Comparison of ENCODE assay signal across 20 cellular contexts in genomic region chr20:50737352-50737751, GRCh38. TPM values are rescaled to one million over a fixed set of nuclear protein-coding genes. Genes with fewer than 3 reads are reported as not detected.
DNase-seq lines count a peak whose midpoint lies in the region; ATAC-seq and TF ChIP-seq lines count a peak whose summit lies in the region.
"Had no signal": no experiment of that assay in that cellular context is flagged by ENCODE, and none has a peak within 500 bp of the region (broad histone marks: within the 10 kb centered on the region; RNA-seq: fewer than 3 reads in every experiment).

No MANE protein-coding gene starts in this region.

- H3K9me3 ChIP-seq in HCT116 (ENCODE audit: control insufficient read depth in 1 of 2, insufficient read depth in 1 of 2, low read depth in 1 of 2, low read length in 2 of 2) (no peaks in the 10 kb centered on the region), smooth muscle cell (replicated peaks; ENCODE audit: low read depth) (no peaks in the 10 kb centered on the region)
- H3K9me3 ChIP-seq: pancreas had no signal

- H3F3A ChIP-seq in smooth muscle cell (ENCODE audit: low read depth) = no peaks in the 10 kb centered on the region

- H2AFZ ChIP-seq in HCT116 (ENCODE audit: low read depth, low read length, poor library complexity, severe bottlenecking) = no peak overlapping the region
- H2AFZ ChIP-seq in smooth muscle cell (ENCODE audit: low read depth) = no peak overlapping the region

- H3K4me2 ChIP-seq in HCT116 (ENCODE audit: low read length) (peak overlapping the region; percentile 12; the same call in 1 of the 2 replicates), smooth muscle cell (no peak overlapping the region)

- peaks cover 99% of the 10 kb centered on the region for H3K79me2 ChIP-seq in HCT116 (ENCODE audit: insufficient read depth, low read length)
- peaks cover 17% of the 10 kb centered on the region for H3K79me2 ChIP-seq in smooth muscle cell (ENCODE audit: low read depth)

- RAD21 ChIA-PET in HCT116 (lab: Charles Lee; ENCODE audit: low non-redundant PET in 1 of 2, low total read pairs in 2 of 2, uncharacterized antibody in 2 of 2, unreplicated experiment in 2 of 2) = no interaction called here

- no peak for TF ChIP-seq POLR2A in HCT116 (IDR thresholded peaks at IDR 0.05; ENCODE audit: borderline replicate concordance, extremely low read depth, insufficient read depth, insufficient read length)

- ATAC-seq in HCT116 = no peak
- ATAC-seq in WTC11 = peak; percentile 93
- no peak for ATAC-seq in GM21367 (IDR thresholded peaks at IDR 0.05; ENCODE audit: unreplicated experiment)
- no peak for ATAC-seq in activated CD8-positive, alpha-beta T cell treated with anti-CD3 and anti-CD28 coated beads for 36 hours
- ATAC-seq: GM12878, pancreas had no signal

- no peak overlapping the region for H3K4me3 Mint-ChIP-seq in WTC11
- H3K4me3 Mint-ChIP-seq in activated CD8-positive, alpha-beta T cell treated with anti-CD3 and anti-CD28 coated beads for 36 hours = no peak overlapping the region
- H3K4me3 Mint-ChIP-seq: activated CD4-positive, alpha-beta T cell treated with anti-CD3 and anti-CD28 coated beads, Interleukin-2, amount 10 ng/mL, durations not matched to agents 7 days and 5 days; B cell had no signal

- H3K27me3 ChIP-seq in HCT116 (ENCODE audit: insufficient read depth, low read length) = no peaks in the 10 kb centered on the region
- peaks cover 4% of the 10 kb centered on the region for H3K27me3 ChIP-seq in smooth muscle cell (ENCODE audit: low read depth)
- H3K27me3 ChIP-seq: pancreas had no signal

- no peaks in the 10 kb centered on the region for H3K9me2 ChIP-seq in HCT116 (ENCODE audit: insufficient read depth)

- BruUV-seq in HCT116 (replicated peaks; lab: Mats Ljungman, UMichigan) = no TSS peak

- peak overlapping the region; percentile 28; the same call in 1 of the 2 replicates for H3K9ac ChIP-seq in HCT116 (ENCODE audit: low read length)
- no peak overlapping the region for H3K9ac ChIP-seq in smooth muscle cell (ENCODE audit: low read depth)

- CTCF ChIA-PET in HCT116 (lab: Charles Lee) (interaction anchor here (4.3 kb wide), 1 partner anchor 12 kb away, joined by 22 read pairs; no protein-coding TSS in a partner anchor), WTC11 (lab: Charles Lee) (interaction anchor here (0.6 to 1.8 kb wide), 12 partner anchors 12 to 111 kb away, joined by 3 to 13 read pairs (median 4); partner anchors contain the start of gene BCAS4)
- CTCF ChIA-PET in activated CD8-positive, alpha-beta T cell treated with anti-CD3 and anti-CD28 coated beads for 36 hours (lab: Charles Lee) = interaction anchor here (1.1 to 1.8 kb wide), 3 partner anchors 9 to 57 kb away, joined by 3 to 10 read pairs (median 5); no protein-coding TSS in a partner anchor

- DNase-seq in HCT116 (ENCODE audit: low read depth, low spot score) (no peak), WTC11 (ENCODE audit: low spot score) (peak; percentile 22), islet precursor cell (peak; percentile 92), smooth muscle cell (lab: John Stamatoyannopoulos, UW; ENCODE audit: unreplicated experiment) (no peak), NCI-H2081 treated with DMSO at 0.1 percent for 48 hours (lab: John Stamatoyannopoulos, UW) (no peak), iPS-NIHi11 (ENCODE audit: low spot score) (no peak)
- no peak for DNase-seq in activated CD8-positive, alpha-beta T cell treated with anti-CD3 and anti-CD28 coated beads for 36 hours
- DNase-seq: activated gamma-delta T cell treated with Interleukin-2 at 50 U/mL for 16 hours; amniotic stem cell; effector memory CD4-positive, alpha-beta T cell; hypothalamus; MV-4-11; NCI-H2029; pancreas; Right ventricle myocardium superior; stimulated activated CD4-positive, alpha-beta T cell treated with anti-CD3 and anti-CD28 coated beads, Interleukin-4, amount 100 ng/mL, for 1 hour had no signal

- H3K4me3 ChIP-seq in HCT116 (replicated peaks in 1 of 2; ENCODE audit: low read depth in 1 of 2, low read length in 2 of 2) (no peak overlapping the region), smooth muscle cell (no peak overlapping the region)
- H3K4me3 ChIP-seq: GM12878, pancreas had no signal

- H3K27me3 Mint-ChIP-seq in WTC11 (ENCODE audit: low read depth) = no peaks in the 10 kb centered on the region
- H3K27me3 Mint-ChIP-seq in activated CD8-positive, alpha-beta T cell treated with anti-CD3 and anti-CD28 coated beads for 36 hours = no peaks in the 10 kb centered on the region
- H3K27me3 Mint-ChIP-seq: activated CD4-positive, alpha-beta T cell treated with anti-CD3 and anti-CD28 coated beads, Interleukin-2, amount 10 ng/mL, durations not matched to agents 7 days and 5 days; B cell had no signal

- H4K20me1 ChIP-seq in HCT116 (ENCODE audit: insufficient read depth) (peaks cover 14% of the 10 kb centered on the region; the same call in 1 of the 2 replicates), smooth muscle cell (ENCODE audit: low read depth) (no peaks in the 10 kb centered on the region)

- TF ChIP-seq RAD21 in HCT116 (IDR thresholded peaks at IDR 0.05; ENCODE audit: low read depth) = no peak

- H3K27ac Mint-ChIP-seq in WTC11 = peak overlapping the region; percentile 94
- no peak overlapping the region for H3K27ac Mint-ChIP-seq in activated CD8-positive, alpha-beta T cell treated with anti-CD3 and anti-CD28 coated beads for 36 hours
- H3K27ac Mint-ChIP-seq: activated CD4-positive, alpha-beta T cell treated with anti-CD3 and anti-CD28 coated beads, Interleukin-2, amount 10 ng/mL, durations not matched to agents 7 days and 5 days; B cell had no signal

- H3K9me3 Mint-ChIP-seq in WTC11 = no peaks in the 10 kb centered on the region
- no peaks in the 10 kb centered on the region for H3K9me3 Mint-ChIP-seq in activated CD8-positive, alpha-beta T cell treated with anti-CD3 and anti-CD28 coated beads for 36 hours
- H3K9me3 Mint-ChIP-seq: activated CD4-positive, alpha-beta T cell treated with anti-CD3 and anti-CD28 coated beads, Interleukin-2, amount 10 ng/mL, durations not matched to agents 7 days and 5 days had no signal

- peaks cover 62% of the 10 kb centered on the region for H3K4me1 Mint-ChIP-seq in WTC11
- peaks cover 34% of the 10 kb centered on the region for H3K4me1 Mint-ChIP-seq in activated CD8-positive, alpha-beta T cell treated with anti-CD3 and anti-CD28 coated beads for 36 hours (ENCODE audit: low read depth)

- intact Hi-C loops in HCT116 (cut with micrococcal nuclease) = no loop called here
- intact Hi-C loops in activated CD8-positive, alpha-beta T cell treated with anti-CD3 and anti-CD28 coated beads for 36 hours (cut with micrococcal nuclease) = no loop called here

- POLR2A ChIA-PET in HCT116 (lab: Charles Lee) = interaction anchor here (0.8 kb wide), 1 partner anchor 9 kb away, joined by 4 read pairs; no protein-coding TSS in a partner anchor
- POLR2A ChIA-PET in WTC11 (lab: Charles Lee) = interaction anchor here (1.2 kb wide), 1 partner anchor 56 kb away, joined by 10 read pairs; no protein-coding TSS in a partner anchor
- POLR2A ChIA-PET in activated CD8-positive, alpha-beta T cell treated with anti-CD3 and anti-CD28 coated beads for 36 hours (lab: Charles Lee) = no interaction called here

- peak overlapping the region; percentile 21; the same call in 1 of the 2 replicates for H3K27ac ChIP-seq in HCT116 (ENCODE audit: low read depth, low read length)
- peak overlapping the region; percentile 49 for H3K27ac ChIP-seq in smooth muscle cell (ENCODE audit: low read depth)
- H3K27ac ChIP-seq: pancreas had no signal

- H3K4me1 ChIP-seq in HCT116 (ENCODE audit: control insufficient read depth in 1 of 2, insufficient read depth in 2 of 2, low read length in 2 of 2) (peaks cover 84 to 100% of the 10 kb centered on the region in 2 experiments), smooth muscle cell (ENCODE audit: low read depth) (peaks cover 38% of the 10 kb centered on the region)

- peaks cover 18% of the 10 kb centered on the region for H3K36me3 Mint-ChIP-seq in WTC11
- H3K36me3 Mint-ChIP-seq in activated CD8-positive, alpha-beta T cell treated with anti-CD3 and anti-CD28 coated beads for 36 hours (ENCODE audit: low read depth) = peaks cover 3% of the 10 kb centered on the region

- WGBS in smooth muscle cell (ENCODE audit: low lambda C conversion rate) = 55% methylated on average over 4 of the region's 4 CpGs

- no peak for TF ChIP-seq CTCF in HCT116 (IDR thresholded peaks at IDR 0.05 in 2 of 3, conservative IDR thresholded peaks at IDR 0.05 in 1 of 3; ENCODE audit: borderline replicate concordance in 1 of 3, insufficient read depth in 1 of 3, low read depth in 2 of 3, low read length in 2 of 3)
- TF ChIP-seq CTCF in WTC11 (IDR thresholded peaks at IDR 0.05) = no peak
- no peak for TF ChIP-seq CTCF in smooth muscle cell (IDR thresholded peaks at IDR 0.05; ENCODE audit: borderline replicate concordance, insufficient read depth, poor library complexity, severe bottlenecking)
- no peak for TF ChIP-seq CTCF in activated CD8-positive, alpha-beta T cell treated with anti-CD3 and anti-CD28 coated beads for 36 hours (IDR thresholded peaks at IDR 0.05)

- H3K36me3 ChIP-seq in HCT116 (ENCODE audit: control insufficient read depth in 1 of 2, insufficient read depth in 2 of 2, low read length in 2 of 2) (peaks cover 18 to 21% of the 10 kb centered on the region in 2 experiments), smooth muscle cell (ENCODE audit: low read depth) (no peaks in the 10 kb centered on the region)
- H3K36me3 ChIP-seq: pancreas had no signal

TF ChIP-seq in WTC11, 78 proteins besides CTCF, POLR2A, EP300 and RAD21 (continues in another document):
- 0 out of 2 replicates have a peak, but pooled peaks have one; percentile 38 for TF ChIP-seq NFE2L1 (CRISPR knock-in tag; IDR thresholded peaks at IDR 0.05)

RNA-seq across cellular contexts. Expression of gene PARD6B, which starts 6.0 kb away (rescaled TPM):
- total RNA-seq in HCT116 (2021; ENCODE audit: unreplicated experiment) (41.3 TPM), WTC11 (2021) (29.6 to 38.0 TPM (median 37.5 TPM) in 3 replicates), smooth muscle cell (4.6 and 6.5 TPM in 2 replicates)
- 3.1 and 5.0 TPM in 2 replicates for polyA plus RNA-seq in HCT116 (2012)
- polyA plus RNA-seq in smooth muscle cell = 0.26 and 1.7 TPM in 2 replicates
- 1 to 10 TPM; 4.7 to 6.6 TPM for total RNA-seq in activated CD8-positive, alpha-beta T cell treated with anti-CD3 and anti-CD28 coated beads for 36 hours

RNA-seq across cellular contexts. Expression of gene RIPOR3, which starts 46.0 kb away (rescaled TPM):
- total RNA-seq in HCT116 (2021; ENCODE audit: unreplicated experiment) (0.22 TPM), WTC11 (2021) (5.4 to 6.5 TPM (median 6.0 TPM) in 3 replicates), smooth muscle cell (0.18 and 0.40 TPM in 2 replicates)
- 0.14 and 0.20 TPM in 2 replicates for polyA plus RNA-seq in HCT116 (2012)
- polyA plus RNA-seq in smooth muscle cell = 1.2 and 4.9 TPM in 2 replicates
- total RNA-seq in activated CD8-positive, alpha-beta T cell treated with anti-CD3 and anti-CD28 coated beads for 36 hours = not detected
- total RNA-seq: activated CD4-positive, alpha-beta T cell treated with anti-CD3 and anti-CD28 coated beads, Interleukin-2, amount 10 ng/mL, durations not matched to agents 7 days and 5 days; GM12878 had no signal

RNA-seq across cellular contexts. Expression of gene BCAS4, which starts 57.5 kb away (rescaled TPM):
- 18.9 TPM for total RNA-seq in HCT116 (2021; ENCODE audit: unreplicated experiment)
- polyA plus RNA-seq in HCT116 (2012) = 18.3 and 18.6 TPM in 2 replicates
- total RNA-seq in WTC11 (2021) = 25.8 to 31.0 TPM (median 29.8 TPM) in 3 replicates
- 1.1 and 5.3 TPM in 2 replicates for total RNA-seq in smooth muscle cell
- 13.1 and 14.1 TPM in 2 replicates for polyA plus RNA-seq in smooth muscle cell
- total RNA-seq in activated CD8-positive, alpha-beta T cell treated with anti-CD3 and anti-CD28 coated beads for 36 hours = 10 to 100 TPM; 27.3 to 31.7 TPM

Comparison
In these comparisons a context has a peak if more than half of its experiments do, and no peak if none do; other contexts are left out.
1. DNase-seq: peak in WTC11 (single experiment) and islet precursor cell (single experiment); none in HCT116 (single experiment), smooth muscle cell (single experiment), NCI-H2081 treated with DMSO at 0.1 percent for 48 hours (single experiment), activated CD8-positive, alpha-beta T cell treated with anti-CD3 and anti-CD28 coated beads for 36 hours (single experiment) and iPS-NIHi11 (single experiment).